In genomic region chr3:187044206-187044605, GRCh38 we compare ENCODE assay signal across 7 cellular contexts.
DNase-seq lines count a peak whose midpoint lies in the region; ATAC-seq and TF ChIP-seq lines count a peak whose summit lies in the region.

No MANE protein-coding gene starts in this region.

- no peak for TF ChIP-seq POLR2A in NB4 (IDR thresholded peaks at IDR 0.05; ENCODE audit: extremely low read depth, insufficient read length)
- no peak for TF ChIP-seq POLR2A in vagina (IDR thresholded peaks at IDR 0.05)

- no peaks in the 10 kb centered on the region for H3K4me1 ChIP-seq in GM23338 (ENCODE audit: insufficient read depth)
- peaks cover 8% of the 10 kb centered on the region for H3K4me1 ChIP-seq in vagina

- 0 out of 2 replicates have a peak overlapping the region, but pooled peaks have one; percentile 21 for H3K27ac ChIP-seq in GM23338 (ENCODE audit: low read depth)
- no peak overlapping the region for H3K27ac ChIP-seq in caudate nucleus (ENCODE audit: low read depth, low read length)
- no peak overlapping the region for H3K27ac ChIP-seq in vagina

- H3K4me1 Mint-ChIP-seq in GM23338: no peaks in the 10 kb centered on the region

- H3K4me3 Mint-ChIP-seq in GM23338: no peak overlapping the region

- no peaks in the 10 kb centered on the region for H3K9me2 ChIP-seq in GM23338 (ENCODE audit: insufficient read depth)

- H2AFZ ChIP-seq in GM23338: no peak overlapping the region

- H3K27ac Mint-ChIP-seq in GM23338: no peak overlapping the region; the same call in 1 of the 2 replicates

- H3K9me3 ChIP-seq in vagina: no peaks in the 10 kb centered on the region

- H3K27me3 Mint-ChIP-seq in GM23338 (ENCODE audit: insufficient read depth, low read depth, poor library complexity): peaks cover under 1% of the 10 kb centered on the region

- DNase-seq in GM23338 (ENCODE audit: low spot score): no peak
- DNase-seq in NB4 (ENCODE audit: low read depth): peak; percentile 72
- DNase-seq in germinal center (ENCODE audit: low spot score): peak; percentile 60
- DNase-seq in caudate nucleus (lab: John Stamatoyannopoulos, UW): no peak
- no peak for DNase-seq in vagina (ENCODE audit: extremely low spot score in 2 of 2)
- DNase-seq in activated CD4-positive, alpha-beta T cell treated with anti-CD3 and anti-CD28 coated beads for 4 hours: no peak

- H3K27me3 ChIP-seq in GM23338 (ENCODE audit: insufficient read depth): no peaks in the 10 kb centered on the region
- H3K27me3 ChIP-seq in vagina: no peaks in the 10 kb centered on the region

- no peaks in the 10 kb centered on the region for H3K9me3 Mint-ChIP-seq in GM23338

- peaks cover 26% of the 10 kb centered on the region for H3K79me2 ChIP-seq in GM23338 (replicated peaks; ENCODE audit: insufficient read depth)

- no peak overlapping the region for H3K4me2 ChIP-seq in GM23338

- H3K36me3 ChIP-seq in GM23338 (ENCODE audit: insufficient read depth) (peaks cover 11% of the 10 kb centered on the region), vagina (no peaks in the 10 kb centered on the region)

- no peak overlapping the region for H3K4me3 ChIP-seq in GM23338
- no peak overlapping the region for H3K4me3 ChIP-seq in NB4 (ENCODE audit: low read depth, low read length)
- H3K4me3 ChIP-seq in vagina: no peak overlapping the region

- peaks cover 92% of the 10 kb centered on the region for H3K36me3 Mint-ChIP-seq in GM23338 (ENCODE audit: low read depth)

- no peaks in the 10 kb centered on the region for H3F3A ChIP-seq in GM23338 (replicated peaks; ENCODE audit: low read depth)

- intact Hi-C loops in vagina (cut with DNase I): no loop called here

- ATAC-seq in GM18870 (IDR thresholded peaks at IDR 0.05; ENCODE audit: unreplicated experiment) (peak; percentile 68), GM23338 (no peak)

- no peaks in the 10 kb centered on the region; the same call in 1 of the 2 replicates for H4K20me1 ChIP-seq in GM23338 (replicated peaks; ENCODE audit: insufficient read depth)

- TF ChIP-seq CTCF in GM23338 (conservative IDR thresholded peaks at IDR 0.05; ENCODE audit: low read depth in 2 of 2) (no peak), NB4 (IDR thresholded peaks at IDR 0.05; ENCODE audit: low read depth, low read length) (no peak), vagina (IDR thresholded peaks at IDR 0.05) (no peak)

TF ChIP-seq in GM23338, 12 proteins besides CTCF, POLR2A, EP300 and RAD21:
- no peak for TF ChIP-seq ZNF331 (CRISPR knock-in tag; IDR thresholded peaks at IDR 0.05; ENCODE audit: low read depth)
- TF ChIP-seq EZH2 (IDR thresholded peaks at IDR 0.05; ENCODE audit: low read depth, unreplicated experiment): no peak
- no peak for TF ChIP-seq STAT1 (IDR thresholded peaks at IDR 0.05; ENCODE audit: unreplicated experiment)
- no peak for TF ChIP-seq JUNB (IDR thresholded peaks at IDR 0.05; ENCODE audit: unreplicated experiment)
- no peak for TF ChIP-seq ETS1 (IDR thresholded peaks at IDR 0.05)
- TF ChIP-seq NANOG (IDR thresholded peaks at IDR 0.05; ENCODE audit: borderline replicate concordance): no peak
- no peak for TF ChIP-seq REST (IDR thresholded peaks at IDR 0.05; ENCODE audit: unreplicated experiment)
- no peak for TF ChIP-seq ZNF462 (CRISPR knock-in tag; IDR thresholded peaks at IDR 0.05)
- TF ChIP-seq POLR2AphosphoS5 (IDR thresholded peaks at IDR 0.05; ENCODE audit: low read depth): no peak
- TF ChIP-seq EZH2phosphoT487 (IDR thresholded peaks at IDR 0.05; ENCODE audit: unreplicated experiment): no peak
- TF ChIP-seq ZNF114 (CRISPR knock-in tag; IDR thresholded peaks at IDR 0.05): no peak
- TF ChIP-seq CREB1 (CRISPR knock-in tag; IDR thresholded peaks at IDR 0.05; ENCODE audit: low read depth): no peak
TF ChIP-seq in GM23338: peak in this region for 0.

Comparison
In these comparisons a context has a peak if more than half of its experiments do, and no peak if none do; other contexts are left out.
1. DNase-seq: peak in NB4 (single experiment) and germinal center (single experiment); none in GM23338 (single experiment), caudate nucleus (0 of 61), vagina (0 of 2) and activated CD4-positive, alpha-beta T cell treated with anti-CD3 and anti-CD28 coated beads for 4 hours (0 of 2).